ENCODE assay signal across 1 cellular context in the genomic region with DNA sequence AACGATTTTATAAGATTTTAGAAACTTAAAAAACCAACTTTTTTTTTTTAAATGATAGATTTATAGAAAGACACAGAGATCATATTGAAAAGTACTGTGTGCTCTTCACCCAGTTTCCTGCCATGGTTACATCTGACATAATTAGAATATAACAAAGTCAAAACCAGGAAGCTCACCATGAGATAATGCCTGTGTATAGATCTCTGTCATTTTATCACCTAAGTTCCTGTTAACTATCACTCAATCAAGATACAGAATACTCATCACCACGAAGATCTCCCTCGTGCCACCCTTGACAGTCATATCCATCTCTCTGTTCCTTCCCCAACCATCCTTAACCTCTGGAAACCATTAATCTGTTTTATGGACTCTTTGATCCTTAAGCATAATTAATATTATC.
TF ChIP-seq lines count a peak whose summit lies in the region.

No MANE protein-coding gene starts in this region.

TF ChIP-seq in GM12878, 131 proteins besides CTCF, POLR2A, EP300 and RAD21:
- TF ChIP-seq SMAD5 (IDR thresholded peaks at IDR 0.05; ENCODE audit: low read depth), result no peak
- TF ChIP-seq JUND (IDR thresholded peaks at IDR 0.05; ENCODE audit: low read depth, low read length), result no peak
- TF ChIP-seq, protein P1, sequence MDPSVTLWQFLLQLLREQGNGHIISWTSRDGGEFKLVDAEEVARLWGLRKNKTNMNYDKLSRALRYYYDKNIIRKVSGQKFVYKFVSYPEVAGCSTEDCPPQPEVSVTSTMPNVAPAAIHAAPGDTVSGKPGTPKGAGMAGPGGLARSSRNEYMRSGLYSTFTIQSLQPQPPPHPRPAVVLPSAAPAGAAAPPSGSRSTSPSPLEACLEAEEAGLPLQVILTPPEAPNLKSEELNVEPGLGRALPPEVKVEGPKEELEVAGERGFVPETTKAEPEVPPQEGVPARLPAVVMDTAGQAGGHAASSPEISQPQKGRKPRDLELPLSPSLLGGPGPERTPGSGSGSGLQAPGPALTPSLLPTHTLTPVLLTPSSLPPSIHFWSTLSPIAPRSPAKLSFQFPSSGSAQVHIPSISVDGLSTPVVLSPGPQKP (IDR thresholded peaks at IDR 0.05; ENCODE audit: low read depth, low read length), result no peak
- TF ChIP-seq ZNF384 (IDR thresholded peaks at IDR 0.05; ENCODE audit: borderline replicate concordance, low read depth, low read length), result no peak
- TF ChIP-seq MTA2 (IDR thresholded peaks at IDR 0.05; ENCODE audit: low read depth), result no peak
- TF ChIP-seq STAT3 (IDR thresholded peaks at IDR 0.05; ENCODE audit: low read depth, low read length), result no peak
- TF ChIP-seq, protein P2, sequence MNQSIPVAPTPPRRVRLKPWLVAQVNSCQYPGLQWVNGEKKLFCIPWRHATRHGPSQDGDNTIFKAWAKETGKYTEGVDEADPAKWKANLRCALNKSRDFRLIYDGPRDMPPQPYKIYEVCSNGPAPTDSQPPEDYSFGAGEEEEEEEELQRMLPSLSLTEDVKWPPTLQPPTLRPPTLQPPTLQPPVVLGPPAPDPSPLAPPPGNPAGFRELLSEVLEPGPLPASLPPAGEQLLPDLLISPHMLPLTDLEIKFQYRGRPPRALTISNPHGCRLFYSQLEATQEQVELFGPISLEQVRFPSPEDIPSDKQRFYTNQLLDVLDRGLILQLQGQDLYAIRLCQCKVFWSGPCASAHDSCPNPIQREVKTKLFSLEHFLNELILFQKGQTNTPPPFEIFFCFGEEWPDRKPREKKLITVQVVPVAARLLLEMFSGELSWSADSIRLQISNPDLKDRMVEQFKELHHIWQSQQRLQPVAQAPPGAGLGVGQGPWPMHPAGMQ (IDR thresholded peaks at IDR 0.05; ENCODE audit: borderline replicate concordance), result no peak
- TF ChIP-seq MYC (IDR thresholded peaks at IDR 0.05; ENCODE audit: insufficient read depth, insufficient read length, insufficient replicate concordance, low read length, severe bottlenecking), result no peak
- no peak for TF ChIP-seq RBBP5 (conservative IDR thresholded peaks at IDR 0.05)
- no peak for TF ChIP-seq BRCA1 (IDR thresholded peaks at IDR 0.05; ENCODE audit: low read depth, low read length)
- TF ChIP-seq SRF (IDR thresholded peaks at IDR 0.05; ENCODE audit: low read depth in 2 of 2, low read length in 2 of 2), result no peak
- TF ChIP-seq POLR2AphosphoS2 (IDR thresholded peaks at IDR 0.05; ENCODE audit: low read depth, low read length), result no peak
